In genomic region chr9:111895996-111896941, GRCh38 we compare ENCODE assay signal across 8 cellular contexts. TPM values are rescaled to one million over a fixed set of nuclear protein-coding genes. Genes with fewer than 3 reads are reported as not detected.
A peak's percentile ranks its signal among the peaks of the same experiment; 100 is the strongest.
DNase-seq lines count a peak whose midpoint lies in the region; ATAC-seq and TF ChIP-seq lines count a peak whose summit lies in the region.

Gene UGCG (plus strand): TSS chr9:111896814. CDS start chr9:111897216, 402 bp downstream.

- no peaks in the 10 kb centered on the region for H4K20me1 ChIP-seq in fibroblast of lung (ENCODE audit: control insufficient read depth, extremely low read depth, insufficient read depth, low read length)

- peaks cover 2% of the 10 kb centered on the region for H3K36me3 ChIP-seq in fibroblast of lung (ENCODE audit: control insufficient read depth, insufficient read depth, low read length)

- peak within 1 kb of the TSS; percentile 91 for H3K9ac ChIP-seq in fibroblast of lung (ENCODE audit: insufficient read depth, low read length)

- H3K79me2 ChIP-seq in fibroblast of lung (ENCODE audit: control insufficient read depth, insufficient read depth, low read length): peaks cover 56% of the 10 kb centered on the region

- peak within 1 kb of the TSS; percentile 71 to 90 (median 74) for H3K4me3 ChIP-seq in fibroblast of lung (replicated peaks in 1 of 4; ENCODE audit: control extremely low read depth in 1 of 4, insufficient read depth in 1 of 4, low read depth in 3 of 4, low read length in 4 of 4)

- peak within 1 kb of the TSS; percentile 12 for H2AFZ ChIP-seq in fibroblast of lung (ENCODE audit: low read length)

- H3K27me3 Mint-ChIP-seq in activated T-helper 17 cell treated with anti-CD3 and anti-CD28 coated beads, Interleukin-2, amount 50 U/mL, for 72 hours: no peaks in the 10 kb centered on the region
- H3K27me3 Mint-ChIP-seq in natural killer cell treated with Interleukin-12 subunit alpha and Interleukin-12 subunit beta and Interleukin-15 and Interleukin-18, amount 100 ng/mL, for 72 hours: no peaks in the 10 kb centered on the region

- peaks cover 6% of the 10 kb centered on the region for H3K4me1 Mint-ChIP-seq in activated T-helper 17 cell treated with anti-CD3 and anti-CD28 coated beads, Interleukin-2, amount 50 U/mL, for 72 hours
- H3K4me1 Mint-ChIP-seq in natural killer cell treated with Interleukin-12 subunit alpha and Interleukin-12 subunit beta and Interleukin-15 and Interleukin-18, amount 100 ng/mL, for 72 hours (ENCODE audit: low read depth in 2 of 2): peaks cover 3 to 5% of the 10 kb centered on the region in 2 donors

- no peaks in the 10 kb centered on the region for H3K9me3 ChIP-seq in fibroblast of lung (ENCODE audit: control insufficient read depth, insufficient read depth, low read depth, low read length)

- peak; percentile 93 for DNase-seq in DMS53 (lab: John Stamatoyannopoulos, UW)
- peak; percentile 76 for DNase-seq in KG1 (lab: John Stamatoyannopoulos, UW)
- DNase-seq in RPMI7951 (ENCODE audit: low read depth): peak; percentile 87
- peak; percentile 87 to 89 for DNase-seq in fibroblast of lung (ENCODE audit: low read depth in 2 of 2)
- peak; percentile 94 for DNase-seq in natural killer cell treated with Interleukin-12 subunit alpha and Interleukin-12 subunit beta and Interleukin-15 and Interleukin-18, amount 100 ng/mL, for 72 hours (ENCODE audit: low spot score)
- DNase-seq in stimulated activated naive CD4-positive, alpha-beta T cell treated with Interleukin-2 at 50 U/mL for 16 hours (lab: John Stamatoyannopoulos, UW): peak; percentile 83

- TF ChIP-seq CTCF in fibroblast of lung (conservative IDR thresholded peaks at IDR 0.05 in 1 of 2, IDR thresholded peaks at IDR 0.05 in 1 of 2; ENCODE audit: low read depth in 1 of 2, low read length in 2 of 2): no peak

- no peaks in the 10 kb centered on the region for H3K9me3 Mint-ChIP-seq in activated T-helper 17 cell treated with anti-CD3 and anti-CD28 coated beads, Interleukin-2, amount 50 U/mL, for 72 hours
- H3K9me3 Mint-ChIP-seq in natural killer cell treated with Interleukin-12 subunit alpha and Interleukin-12 subunit beta and Interleukin-15 and Interleukin-18, amount 100 ng/mL, for 72 hours: no peaks in the 10 kb centered on the region

- H3K36me3 Mint-ChIP-seq in activated T-helper 17 cell treated with anti-CD3 and anti-CD28 coated beads, Interleukin-2, amount 50 U/mL, for 72 hours (ENCODE audit: low read depth): no peaks in the 10 kb centered on the region
- no peaks in the 10 kb centered on the region for H3K36me3 Mint-ChIP-seq in natural killer cell treated with Interleukin-12 subunit alpha and Interleukin-12 subunit beta and Interleukin-15 and Interleukin-18, amount 100 ng/mL, for 72 hours

- no peaks in the 10 kb centered on the region for H3K4me1 ChIP-seq in fibroblast of lung (ENCODE audit: control insufficient read depth, extremely low read depth, insufficient read depth, low read length)

- peak within 1 kb of the TSS; percentile 93 for H3K27ac ChIP-seq in fibroblast of lung (ENCODE audit: insufficient read depth, low read length)

- H3K27me3 ChIP-seq in fibroblast of lung (ENCODE audit: control insufficient read depth, insufficient read depth, low read length): no peaks in the 10 kb centered on the region

- peak within 1 kb of the TSS; percentile 94 for H3K4me3 Mint-ChIP-seq in activated T-helper 17 cell treated with anti-CD3 and anti-CD28 coated beads, Interleukin-2, amount 50 U/mL, for 72 hours
- H3K4me3 Mint-ChIP-seq in natural killer cell treated with Interleukin-12 subunit alpha and Interleukin-12 subunit beta and Interleukin-15 and Interleukin-18, amount 100 ng/mL, for 72 hours: no peak within 1 kb of the TSS

- peak within 1 kb of the TSS; percentile 91 for H3K4me2 ChIP-seq in fibroblast of lung (ENCODE audit: extremely low read depth, insufficient read depth, low read length)

- peak; percentile 77 for ATAC-seq in GM21619 (IDR thresholded peaks at IDR 0.05; ENCODE audit: unreplicated experiment)
- ATAC-seq in activated T-helper 17 cell treated with anti-CD3 and anti-CD28 coated beads, Interleukin-2, amount 50 U/mL, for 72 hours (replicated peaks): peak; percentile 89
- peak; percentile 98 for ATAC-seq in natural killer cell treated with Interleukin-12 subunit alpha and Interleukin-12 subunit beta and Interleukin-15 and Interleukin-18, amount 100 ng/mL, for 72 hours

- peak within 1 kb of the TSS; percentile 94 for H3K27ac Mint-ChIP-seq in activated T-helper 17 cell treated with anti-CD3 and anti-CD28 coated beads, Interleukin-2, amount 50 U/mL, for 72 hours
- H3K27ac Mint-ChIP-seq in natural killer cell treated with Interleukin-12 subunit alpha and Interleukin-12 subunit beta and Interleukin-15 and Interleukin-18, amount 100 ng/mL, for 72 hours: peak within 1 kb of the TSS; percentile 85 to 87

RNA-seq across cellular contexts. Expression of gene UGCG, which starts in this region (rescaled TPM):
- total RNA-seq in RPMI7951 (2014; rRNA removed; shearing (Covaris generic)): 21.7 and 27.8 TPM in 2 replicates
- total RNA-seq in activated T-helper 17 cell treated with anti-CD3 and anti-CD28 coated beads, Interleukin-2, amount 50 U/mL, for 72 hours: 10 to 100 TPM; 15.1 to 15.8 TPM
- total RNA-seq in fibroblast of lung: 90.7 and 143 TPM in 2 replicates
- polyA plus RNA-seq in fibroblast of lung: 117 and 260 TPM in 2 replicates
- 55.0 and 121 TPM in 2 replicates for polyA plus RNA-seq in fibroblast of lung (2012)
- 10.1 and 27.7 TPM in 2 replicates for polyA minus RNA-seq in fibroblast of lung (ENCODE audit: low replicate concordance)
- total RNA-seq in natural killer cell treated with Interleukin-12 subunit alpha and Interleukin-12 subunit beta and Interleukin-15 and Interleukin-18, amount 100 ng/mL, for 72 hours: 10 to 100 TPM; 14.8 to 19.0 TPM

Comparison
In these comparisons a context has a peak if more than half of its experiments do, and no peak if none do; other contexts are left out.
1. Peak in every context shown above with its lines: DNase-seq, ATAC-seq, H3K4me3 ChIP-seq and H3K27ac ChIP-seq.